9 cellular contexts compared by ENCODE assay signal in the genomic region with DNA sequence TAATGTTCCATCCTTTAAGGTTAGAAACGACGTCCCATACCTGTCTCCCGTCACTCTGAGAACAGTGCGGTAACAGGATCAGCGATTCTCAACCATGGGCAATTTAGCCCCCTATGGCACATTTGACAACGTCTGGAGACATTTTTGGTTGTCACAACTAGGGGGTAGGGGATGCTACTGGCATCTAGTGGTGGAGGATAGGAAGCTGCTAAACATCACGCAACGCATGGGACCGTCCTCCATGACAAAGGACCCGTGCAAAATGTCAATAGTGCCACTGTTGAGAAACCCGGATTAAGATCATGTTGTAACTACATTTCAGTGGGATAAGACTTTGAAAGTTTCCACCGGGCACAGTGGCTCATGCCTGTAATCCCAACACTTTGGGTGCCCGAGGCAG. TPM values are rescaled to one million over a fixed set of nuclear protein-coding genes. Genes with fewer than 3 reads are reported as not detected.
A peak's percentile ranks its signal among the peaks of the same experiment; 100 is the strongest.
DNase-seq lines count a peak whose midpoint lies in the region; ATAC-seq, FAIRE-seq and TF ChIP-seq lines count a peak whose summit lies in the region.
"Had no signal": no experiment of that assay in that cellular context is flagged by ENCODE, and none has a peak within 500 bp of the region (broad histone marks: within the 10 kb centered on the region; RNA-seq: fewer than 3 reads in every experiment).

No MANE protein-coding gene starts in this region.

- WGBS in GM12878 (ENCODE audit: insufficient coverage, insufficient replicate concordance, low lambda C conversion rate, missing lambda C conversion rate) = 93% methylated on average over 13 of the region's 13 CpGs
- WGBS in suprapubic skin = 78% methylated on average over 13 of the region's 13 CpGs

- H3K36me3 Mint-ChIP-seq in naive thymus-derived CD4-positive, alpha-beta T cell = peaks cover 0 to 11% (median 0%) of the 10 kb centered on the region in 5 donors

- peak overlapping the region in 2 of 9 donors; percentile 19 to 48 for H3K27ac Mint-ChIP-seq in naive thymus-derived CD4-positive, alpha-beta T cell

- BruUV-seq in GM12878 (replicated peaks; lab: Mats Ljungman, UMichigan) = no TSS peak

- ATAC-seq in GM12878 (peak; percentile 21), GM21360 (IDR thresholded peaks at IDR 0.05; ENCODE audit: unreplicated experiment) (no peak)
- ATAC-seq in naive thymus-derived CD4-positive, alpha-beta T cell = no peak

- TF ChIP-seq RAD21 in GM12878 (IDR thresholded peaks at IDR 0.05; ENCODE audit: insufficient read depth, low read depth, low read length) = peak; percentile 23; the same call in 1 of the 2 replicates

- RAD21 ChIA-PET in GM12878 (lab: Charles Lee; ENCODE audit: unreplicated experiment) = interaction anchor here (0.7 to 6.3 kb wide), 2 partner anchors 80 to 337 kb away, joined by 3 to 56 read pairs; no protein-coding TSS in a partner anchor

- no peak overlapping the region for H3K27ac ChIP-seq in GM12878 (ENCODE audit: control insufficient read depth, insufficient read depth)
- no peak overlapping the region for H3K27ac ChIP-seq in naive thymus-derived CD4-positive, alpha-beta T cell (ENCODE audit: low read depth, low read length)
- H3K27ac ChIP-seq in suprapubic skin = no peak overlapping the region

- peaks cover 8 to 20% (median 18%) of the 10 kb centered on the region in 7 donors for H3K4me1 Mint-ChIP-seq in naive thymus-derived CD4-positive, alpha-beta T cell

- H3K36me3 ChIP-seq in GM06990 (ENCODE audit: control insufficient read depth, insufficient read depth, low read length) (no peaks in the 10 kb centered on the region), GM12878 (ENCODE audit: control insufficient read depth in 2 of 2, insufficient read depth in 2 of 2, low read length in 1 of 2) (no peaks in the 10 kb centered on the region), suprapubic skin (no peaks in the 10 kb centered on the region)
- H3K36me3 ChIP-seq in naive thymus-derived CD4-positive, alpha-beta T cell (ENCODE audit: control insufficient read depth in 2 of 3, insufficient read depth in 3 of 3, low read length in 3 of 3) = peaks cover 0 to 5% (median 0%) of the 10 kb centered on the region in 3 experiments

- H4K20me1 ChIP-seq in GM12878 (ENCODE audit: control insufficient read depth, insufficient read depth) = no peaks in the 10 kb centered on the region

- in situ Hi-C loops in GM12878 (cut with MboI) = no loop called here

- TF ChIP-seq POLR2A in GM12878 (IDR thresholded peaks at IDR 0.05; ENCODE audit: low read depth, low read length) (no peak), suprapubic skin (IDR thresholded peaks at IDR 0.05) (no peak)

- H3K4me2 ChIP-seq in GM12878 (ENCODE audit: control insufficient read depth, insufficient read depth) = no peak overlapping the region

- POLR2A ChIA-PET in GM12878 (lab: Charles Lee) = interaction anchor here (1.3 kb wide), 1 partner anchor 80 kb away, joined by 4 read pairs; no protein-coding TSS in a partner anchor
- POLR2A ChIA-PET in naive thymus-derived CD4-positive, alpha-beta T cell (lab: Charles Lee) = no interaction called here

- SMC1A ChIA-PET in GM12878 (lab: Charles Lee; ENCODE audit: uncharacterized antibody, unreplicated experiment) = interaction anchor here (0.9 to 4.4 kb wide), 8 partner anchors 9 to 294 kb away, joined by 3 to 44 read pairs (median 3); no protein-coding TSS in a partner anchor

- no peaks in the 10 kb centered on the region for H3K27me3 ChIP-seq in GM06990 (replicated peaks; ENCODE audit: control insufficient read depth, insufficient read depth, low read length)
- no peaks in the 10 kb centered on the region for H3K27me3 ChIP-seq in GM12878 (replicated peaks in 1 of 2; ENCODE audit: control insufficient read depth in 2 of 2, insufficient read depth in 2 of 2, low read length in 1 of 2)
- H3K27me3 ChIP-seq in naive thymus-derived CD4-positive, alpha-beta T cell (ENCODE audit: control insufficient read depth in 2 of 2, insufficient read depth in 2 of 2, low read length in 2 of 2) = no peaks in the 10 kb centered on the region
- H3K27me3 ChIP-seq in suprapubic skin = no peaks in the 10 kb centered on the region

- no peak overlapping the region for H2AFZ ChIP-seq in GM12878 (ENCODE audit: control insufficient read depth, low read depth, low read length)

- FAIRE-seq in GM12878 (lab: Jason Lieb, UNC) = no peak
- FAIRE-seq: TTC549 had no signal

- no peaks in the 10 kb centered on the region for H3K4me1 ChIP-seq in GM12878 (ENCODE audit: control insufficient read depth, insufficient read depth, low read length)
- peaks cover 0 to 3% of the 10 kb centered on the region in 2 donors for H3K4me1 ChIP-seq in naive thymus-derived CD4-positive, alpha-beta T cell (ENCODE audit: control insufficient read depth in 2 of 2, insufficient read depth in 2 of 2, low read length in 2 of 2)
- H3K4me1 ChIP-seq in suprapubic skin = peaks cover 14% of the 10 kb centered on the region

- no peak overlapping the region for H3K4me3 Mint-ChIP-seq in naive thymus-derived CD4-positive, alpha-beta T cell

- TF ChIP-seq CTCF in GM06990 (IDR thresholded peaks at IDR 0.05; ENCODE audit: insufficient read depth, low read length, poor library complexity, severe bottlenecking) (peak; percentile 34), GM12878 (IDR thresholded peaks at IDR 0.05 in 2 of 3, conservative IDR thresholded peaks at IDR 0.05 in 1 of 3; ENCODE audit: control insufficient read depth in 2 of 3, extremely low read depth in 1 of 3, insufficient read depth in 1 of 3, low read depth in 3 of 3, low read length in 3 of 3) (peak; percentile 48 to 78 (median 57); a peak in 5 of 6 replicates), suprapubic skin (IDR thresholded peaks at IDR 0.05) (no peak)

- H3K9me3 ChIP-seq in GM12878 (replicated peaks; ENCODE audit: control insufficient read depth, insufficient read depth, low read length) = no peaks in the 10 kb centered on the region
- H3K9me3 ChIP-seq in naive thymus-derived CD4-positive, alpha-beta T cell (ENCODE audit: control insufficient read depth in 2 of 3, low read length in 3 of 3) = no peaks in the 10 kb centered on the region
- H3K9me3 ChIP-seq in suprapubic skin = no peaks in the 10 kb centered on the region

- peaks cover 0 to 5% (median 0%) of the 10 kb centered on the region in 5 donors for H3K27me3 Mint-ChIP-seq in naive thymus-derived CD4-positive, alpha-beta T cell

- peaks cover 15% of the 10 kb centered on the region for H3K79me2 ChIP-seq in GM12878 (ENCODE audit: control insufficient read depth, insufficient read depth, low read length)

- H3K9ac ChIP-seq in GM12878 (ENCODE audit: control insufficient read depth, insufficient read depth, low read length) = no peak overlapping the region

- H3K4me3 ChIP-seq in GM06990 (replicated peaks; ENCODE audit: low read depth, low read length) (no peak overlapping the region), GM12878 (no peak overlapping the region), suprapubic skin (no peak overlapping the region)
- H3K4me3 ChIP-seq in naive thymus-derived CD4-positive, alpha-beta T cell (ENCODE audit: low read length) = no peak overlapping the region

- intact Hi-C loops in GM12878 (cut with micrococcal nuclease; ENCODE audit: unreplicated experiment) = loop anchor here (1.0 to 10.0 kb wide), 3 partner anchors 80 to 337 kb away; no protein-coding TSS in a partner anchor
- intact Hi-C loops in naive thymus-derived CD4-positive, alpha-beta T cell (cut with micrococcal nuclease) = loop anchor here (1.0 kb wide), 3 partner anchors 80 to 95 kb away; no protein-coding TSS in a partner anchor

- H3K9me3 Mint-ChIP-seq in naive thymus-derived CD4-positive, alpha-beta T cell = peaks cover 0 to 2% (median 0%) of the 10 kb centered on the region in 11 donors

- CTCF ChIA-PET in GM12878 (lab: Yijun Ruan, JAX) = interaction anchor here (1.0 to 7.0 kb wide), 11 partner anchors 8 to 181 kb away, joined by 3 to 97 read pairs (median 4); no protein-coding TSS in a partner anchor
- CTCF ChIA-PET in naive thymus-derived CD4-positive, alpha-beta T cell (lab: Charles Lee) = interaction anchor here (1.3 kb wide), 1 partner anchor 81 kb away, joined by 4 read pairs; no protein-coding TSS in a partner anchor

- TF ChIP-seq EP300 in GM12878 (IDR thresholded peaks at IDR 0.05; ENCODE audit: borderline replicate concordance in 1 of 2, control insufficient read depth in 1 of 2, low read depth in 2 of 2, low read length in 2 of 2) = no peak
- TF ChIP-seq EP300 in suprapubic skin (IDR thresholded peaks at IDR 0.05) = no peak

- DNase-seq in GM06990 (ENCODE audit: extremely low read depth, insufficient read length) (no peak), NAMALWA (ENCODE audit: low spot score) (peak; percentile 86), GM12878 (ENCODE audit: low read depth, low spot score) (no peak), suprapubic skin (ENCODE audit: low spot score in 2 of 2) (no peak), GF-D8 (lab: John Stamatoyannopoulos, UW) (no peak), NCI-H2029 (lab: John Stamatoyannopoulos, UW) (no peak)
- DNase-seq in naive thymus-derived CD4-positive, alpha-beta T cell = peak in 7 of 9 donors; percentile 17 to 47 (median 28)

TF ChIP-seq in GM12878, 131 proteins besides CTCF, POLR2A, EP300 and RAD21 (continues in another document):
- no peak for TF ChIP-seq IKZF2 (IDR thresholded peaks at IDR 0.05)
- TF ChIP-seq HDGF (IDR thresholded peaks at IDR 0.05) = no peak
- no peak for TF ChIP-seq TCF3 (IDR thresholded peaks at IDR 0.05; ENCODE audit: borderline replicate concordance, insufficient read depth, low read depth, low read length)
- TF ChIP-seq SIX5 (IDR thresholded peaks at IDR 0.05; ENCODE audit: low read depth, low read length, severe bottlenecking) = no peak
- TF ChIP-seq PAX8 (IDR thresholded peaks at IDR 0.05) = no peak

RNA-seq across cellular contexts. Expression of a gene that starts 5.0 kb away (rescaled TPM):
- total RNA-seq in GM12878 (2013; cell fraction: nucleolus; rRNA removed) = 39.8 and 41.8 TPM in 2 replicates
- 20.5 and 23.5 TPM in 2 replicates for total RNA-seq in GM12878 (2014; rRNA removed)
- 20.3 and 22.9 TPM in 2 replicates for total RNA-seq in GM12878 (2014; rRNA removed; fragmentation: Illumina TruSeq; extraction: Trizol)
- total RNA-seq in GM12878 (2021) = 22.5 and 26.5 TPM in 2 replicates
- 10.7 TPM for polyA plus RNA-seq in GM12878 (2011; ENCODE audit: low read depth)
- polyA plus RNA-seq in GM12878 (2011; rRNA removed) = 15.7 and 16.0 TPM in 2 replicates
- polyA plus RNA-seq in GM12878 (2011; cell fraction: cytosol; rRNA removed) = 14.7 and 16.9 TPM in 2 replicates
- polyA plus RNA-seq in GM12878 (2011; cell fraction: nucleus; rRNA removed) = 23.1 and 28.2 TPM in 2 replicates
- 11.7 and 12.1 TPM in 2 replicates for polyA plus RNA-seq in GM12878 (2012)
- 27.2 and 30.3 TPM in 2 replicates for polyA plus RNA-seq in GM12878 (2014; fragmentation: Illumina TruSeq; extraction: Trizol)
- 1 to 10 TPM; 7.6 to 8.8 TPM for polyA plus RNA-seq in GM12878 (2014; fragmentation: Nextera tagmentation; extraction: Ambion mirVana)
- 23.9 and 25.2 TPM in 2 replicates for polyA plus RNA-seq in GM12878 (2014; rRNA removed)
- 1 to 10 TPM; 7.3 to 8.3 TPM for polyA plus RNA-seq in GM12878 (2016; fragmentation: Nextera tagmentation; extraction: Ambion mirVana)
- 13.9 and 14.2 TPM in 2 replicates for polyA minus RNA-seq in GM12878 (2011; rRNA and poly(A)+ RNA removed)
- 4.7 and 4.9 TPM in 2 replicates for polyA minus RNA-seq in GM12878 (2011; cell fraction: cytosol; rRNA and poly(A)+ RNA removed)
- 10.9 and 19.4 TPM in 2 replicates for polyA minus RNA-seq in GM12878 (2011; cell fraction: nucleus; rRNA and poly(A)+ RNA removed)
- total RNA-seq in naive thymus-derived CD4-positive, alpha-beta T cell = 10 to 100 TPM in 3 of 5 experiments, 1 to 10 TPM in 2; 9.1 to 29.7 (median 13.0) TPM
- polyA plus RNA-seq in naive thymus-derived CD4-positive, alpha-beta T cell = 1 to 10 TPM; 1.1 to 3.3 TPM
- 10 to 100 TPM; 13.5 to 29.6 (median 19.4) TPM for total RNA-seq in suprapubic skin

Comparison
In these comparisons a context has a peak if more than half of its experiments do, and no peak if none do; other contexts are left out.
1. DNase-seq: peak in NAMALWA (single experiment) and naive thymus-derived CD4-positive, alpha-beta T cell (7 of 9); none in GM06990 (single experiment), GM12878 (single experiment), suprapubic skin (0 of 2), GF-D8 (single experiment) and NCI-H2029 (single experiment).
2. CTCF ChIP-seq: peak in GM06990 (single experiment) and GM12878 (3 of 3); none in suprapubic skin (0 of 2).